18 cellular contexts compared by ENCODE assay signal in genomic region chr9:14209399-14209990, GRCh38.
DNase-seq lines count a peak whose midpoint lies in the region; ATAC-seq, FAIRE-seq and TF ChIP-seq lines count a peak whose summit lies in the region.
"Had no signal": no experiment of that assay in that cellular context is flagged by ENCODE, and none has a peak within 500 bp of the region (broad histone marks: within the 10 kb centered on the region; RNA-seq: fewer than 3 reads in every experiment).

No MANE protein-coding gene starts in this region.

- peak overlapping the region; percentile 59 for H3K4me2 ChIP-seq in A549

- H3K9me3 ChIP-seq in A549: no peaks in the 10 kb centered on the region
- H3K9me3 ChIP-seq: gastrocnemius medialis, left ventricle myocardium inferior, ovary had no signal

- TF ChIP-seq RAD21 in A549 (conservative IDR thresholded peaks at IDR 0.05 in 1 of 2, IDR thresholded peaks at IDR 0.05 in 1 of 2): no peak

- peak overlapping the region in 2 of 5 experiments; percentile 66 to 70 for H3K4me3 Mint-ChIP-seq in brain
- H3K4me3 Mint-ChIP-seq: activated B cell treated with CpG ODN at 0.5 μM for 24 hours; activated T-helper 17 cell treated with anti-CD3 and anti-CD28 coated beads, Interleukin-2, amount 50 U/mL, for 72 hours had no signal

- FAIRE-seq in A549 (lab: Jason Lieb, UNC): no peak
- FAIRE-seq: D721Med, endometrium had no signal

- peaks cover 86% of the 10 kb centered on the region for H3K4me1 Mint-ChIP-seq in brain
- H3K4me1 Mint-ChIP-seq: activated B cell treated with CpG ODN at 0.5 μM for 24 hours; activated T-helper 17 cell treated with anti-CD3 and anti-CD28 coated beads, Interleukin-2, amount 50 U/mL, for 72 hours had no signal

- POLR2A ChIA-PET in A549 (lab: Yijun Ruan, JAX): no interaction called here

- TF ChIP-seq CTCF in A549 (IDR thresholded peaks at IDR 0.05) (no peak), brain (conservative IDR thresholded peaks at IDR 0.05) (no peak)

- DNase-seq in A549 (ENCODE audit: low read depth in 1 of 2, low spot score in 1 of 2) (no peak), Daoy (ENCODE audit: low read depth) (peak; percentile 42), NCI-H748 (lab: John Stamatoyannopoulos, UW; ENCODE audit: unreplicated experiment) (peak; percentile 82), NOMO-1 treated with dmso at 0.1 percent for 144 hours (lab: John Stamatoyannopoulos, UW; ENCODE audit: unreplicated experiment) (no peak), GM19238 (ENCODE audit: insufficient read length, low spot score) (no peak), HPDE6-E6E7 (ENCODE audit: extremely low spot score) (no peak)
- DNase-seq: activated B cell treated with CpG ODN at 0.5 μM for 24 hours; gastrocnemius medialis; left ventricle myocardium inferior; NCI-H1048; NCI-H524 treated with DMSO at 0.1 percent for 48 hours; ovary; stimulated activated CD4-positive, alpha-beta T cell treated with anti-CD3 and anti-CD28 coated beads, Interleukin-4, amount 100 ng/mL, for 24 hours had no signal

- no peak for ATAC-seq in A549
- no peak for ATAC-seq in esophagus mucosa
- ATAC-seq: activated T-helper 17 cell treated with anti-CD3 and anti-CD28 coated beads, Interleukin-2, amount 50 U/mL, for 72 hours; gastrocnemius medialis had no signal

- TF ChIP-seq POLR2A in A549 (IDR thresholded peaks at IDR 0.05; ENCODE audit: low read length): no peak

- H3K27ac Mint-ChIP-seq in brain: peak overlapping the region in 3 of 5 experiments; percentile 6 to 57 (median 34)
- H3K27ac Mint-ChIP-seq: activated B cell treated with CpG ODN at 0.5 μM for 24 hours; activated T-helper 17 cell treated with anti-CD3 and anti-CD28 coated beads, Interleukin-2, amount 50 U/mL, for 72 hours had no signal

- H3K4me1 ChIP-seq in A549: peaks cover 93% of the 10 kb centered on the region

- H3K27me3 Mint-ChIP-seq in brain: no peaks in the 10 kb centered on the region
- H3K27me3 Mint-ChIP-seq: activated B cell treated with CpG ODN at 0.5 μM for 24 hours had no signal

- H3K27ac ChIP-seq in A549: peak overlapping the region; percentile 28 to 54; a peak in 4 of 6 replicates
- H3K27ac ChIP-seq: gastrocnemius medialis, left ventricle myocardium inferior, ovary had no signal

- no peaks in the 10 kb centered on the region for H3K9me3 Mint-ChIP-seq in brain
- H3K9me3 Mint-ChIP-seq: activated B cell treated with CpG ODN at 0.5 μM for 24 hours had no signal

- WGBS in A549 (ENCODE audit: missing lambda C conversion rate): 65% methylated on average over 4 of the region's 4 CpGs

- H3K4me3 ChIP-seq in A549: no peak overlapping the region
- H3K4me3 ChIP-seq: gastrocnemius medialis, left ventricle myocardium inferior, ovary had no signal

- no peak for TF ChIP-seq EP300 in A549 (IDR thresholded peaks at IDR 0.05)

- no peaks in the 10 kb centered on the region for H3K36me3 Mint-ChIP-seq in brain

- CTCF ChIA-PET in A549 (lab: Yijun Ruan, JAX): interaction anchor here (1.1 kb wide), 1 partner anchor 70 kb away, joined by 3 read pairs; no protein-coding TSS in a partner anchor

TF ChIP-seq in A549, 52 proteins besides CTCF, POLR2A, EP300 and RAD21:
- TF ChIP-seq ESRRA (IDR thresholded peaks at IDR 0.05; ENCODE audit: borderline replicate concordance, low read length) (no peak), EHMT2 (IDR thresholded peaks at IDR 0.05; ENCODE audit: low read depth) (no peak), NFE2L2 (conservative IDR thresholded peaks at IDR 0.05; ENCODE audit: low read length) (no peak), ELK1 (IDR thresholded peaks at IDR 0.05; ENCODE audit: low read depth, low read length) (no peak), NPAS2 (CRISPR knock-in tag; IDR thresholded peaks at IDR 0.05; ENCODE audit: borderline replicate concordance) (no peak), HEYL (CRISPR knock-in tag; IDR thresholded peaks at IDR 0.05) (no peak), ZC3H11A (IDR thresholded peaks at IDR 0.05) (no peak), BCL3 (IDR thresholded peaks at IDR 0.05) (no peak), FOSL2 (IDR thresholded peaks at IDR 0.05) (no peak), FOSL2 (CRISPR knock-in tag; IDR thresholded peaks at IDR 0.05) (no peak), CHD2 (IDR thresholded peaks at IDR 0.05; ENCODE audit: low read length, partially characterized antibody) (no peak), CHD4 (IDR thresholded peaks at IDR 0.05; ENCODE audit: borderline replicate concordance) (no peak), SMC3 (IDR thresholded peaks at IDR 0.05) (no peak), TP53 (CRISPR knock-in tag; IDR thresholded peaks at IDR 0.05) (no peak)
TF ChIP-seq in A549: peak in this region for 0.

Comparison
In these comparisons a context has a peak if more than half of its experiments do, and no peak if none do; other contexts are left out.
1. DNase-seq: peak in Daoy (single experiment) and NCI-H748 (single experiment); none in A549 (0 of 2), NOMO-1 treated with dmso at 0.1 percent for 144 hours (single experiment), GM19238 (single experiment) and HPDE6-E6E7 (single experiment).